Comparison of ENCODE assay signal across 9 cellular contexts in genomic region chr1:151990856-151991198, GRCh38. TPM values are rescaled to one million over a fixed set of nuclear protein-coding genes. Genes with fewer than 3 reads are reported as not detected.
DNase-seq lines count a peak whose midpoint lies in the region; TF ChIP-seq lines count a peak whose summit lies in the region.
"Had no signal": no experiment of that assay in that cellular context is flagged by ENCODE, and none has a peak within 500 bp of the region (broad histone marks: within the 10 kb centered on the region; RNA-seq: fewer than 3 reads in every experiment).

No MANE protein-coding gene starts in this region.

- H3K9me3 Mint-ChIP-seq in progenitor cell of endocrine pancreas (ENCODE audit: low read depth): no peaks in the 10 kb centered on the region

- DNase-seq in DMS79 (lab: John Stamatoyannopoulos, UW) (peak; percentile 41), NCI-H2029 treated with DMSO at 0.1 percent for 48 hours (lab: John Stamatoyannopoulos, UW) (peak; percentile 28), dermis blood vessel endothelial cell (peak; percentile 75), progenitor cell of endocrine pancreas (ENCODE audit: low spot score, unreplicated experiment) (no peak), SKM-1 (lab: John Stamatoyannopoulos, UW; ENCODE audit: unreplicated experiment) (no peak), KBM-7 (no peak)
- DNase-seq in stimulated activated CD4-positive, alpha-beta T cell treated with anti-CD3 and anti-CD28 coated beads, Interleukin-4, amount 100 ng/mL, for 1 hour: no peak
- DNase-seq in activated CD4-positive, alpha-beta T cell treated with anti-CD3 and anti-CD28 coated beads for 48 hours: no peak
- DNase-seq: activated naive CD4-positive, alpha-beta T cell treated with Interleukin-2 at 50 U/mL for 16 hours had no signal

- peaks cover 4% of the 10 kb centered on the region for H3K36me3 Mint-ChIP-seq in progenitor cell of endocrine pancreas (ENCODE audit: insufficient read depth)

- peak overlapping the region; percentile 23 for H3K27ac Mint-ChIP-seq in progenitor cell of endocrine pancreas

- H3K4me3 Mint-ChIP-seq in progenitor cell of endocrine pancreas (ENCODE audit: low read depth): peak overlapping the region; percentile 93

- peaks cover 2% of the 10 kb centered on the region for H3K27me3 Mint-ChIP-seq in progenitor cell of endocrine pancreas

- in situ Hi-C loops in KBM-7 (cut with MboI; ENCODE audit: low pct_unique_long_range_greater_than_20kb, low sequenced_read_pairs): no loop called here

- no peak for TF ChIP-seq CTCF in progenitor cell of endocrine pancreas (IDR thresholded peaks at IDR 0.05; ENCODE audit: unreplicated experiment)

- peaks cover 59% of the 10 kb centered on the region for H3K4me1 Mint-ChIP-seq in progenitor cell of endocrine pancreas (ENCODE audit: low read depth)

RNA-seq across cellular contexts. Expression of gene S100A10, which starts 2.8 kb away (rescaled TPM):
- total RNA-seq in dermis blood vessel endothelial cell: 148 and 239 TPM in 2 replicates
- 432 and 438 TPM in 2 replicates for total RNA-seq in progenitor cell of endocrine pancreas

RNA-seq across cellular contexts. Expression of gene S100A11, which starts 46.0 kb away (rescaled TPM):
- total RNA-seq in dermis blood vessel endothelial cell (12.3 and 24.6 TPM in 2 replicates), progenitor cell of endocrine pancreas (142 and 192 TPM in 2 replicates)

Comparison
In these comparisons a context has a peak if more than half of its experiments do, and no peak if none do; other contexts are left out.
1. DNase-seq: peak in DMS79 (single experiment), NCI-H2029 treated with DMSO at 0.1 percent for 48 hours (single experiment) and dermis blood vessel endothelial cell (single experiment); none in progenitor cell of endocrine pancreas (single experiment), stimulated activated CD4-positive, alpha-beta T cell treated with anti-CD3 and anti-CD28 coated beads, Interleukin-4, amount 100 ng/mL, for 1 hour (single experiment), activated CD4-positive, alpha-beta T cell treated with anti-CD3 and anti-CD28 coated beads for 48 hours (single experiment), SKM-1 (single experiment) and KBM-7 (single experiment).